Comparison of ENCODE assay signal across 17 cellular contexts in genomic region chr2:97726311-97727064, GRCh38. TPM values are rescaled to one million over a fixed set of nuclear protein-coding genes. Genes with fewer than 3 reads are reported as not detected.
DNase-seq lines count a peak whose midpoint lies in the region; ATAC-seq, FAIRE-seq and TF ChIP-seq lines count a peak whose summit lies in the region.
"Had no signal": no experiment of that assay in that cellular context is flagged by ENCODE, and none has a peak within 500 bp of the region (broad histone marks: within the 10 kb centered on the region; RNA-seq: fewer than 3 reads in every experiment).

No MANE protein-coding gene starts in this region.

- WGBS in HepG2 (ENCODE audit: low lambda C conversion rate), result 28% methylated on average over 4 of the region's 4 CpGs

- peaks cover 87% of the 10 kb centered on the region for H3K4me1 Mint-ChIP-seq in central memory CD8-positive, alpha-beta T cell
- H3K4me1 Mint-ChIP-seq: B cell had no signal

- in situ Hi-C loops in HepG2 (cut with HindIII; ENCODE audit: extremely low pct_ligation_motif_present, low pct_unique_long_range_greater_than_20kb), result no loop called here
- in situ Hi-C loops in GM13976 (cut with MboI; ENCODE audit: low sequenced_read_pairs, unreplicated experiment), result no loop called here

- no peak for ATAC-seq in central memory CD8-positive, alpha-beta T cell (replicated peaks; ENCODE audit: extremely low read depth, poor library complexity, severe bottlenecking)
- ATAC-seq in HepG2 (no peak), HG02571 (IDR thresholded peaks at IDR 0.05; ENCODE audit: unreplicated experiment) (no peak)
- ATAC-seq: mucosa of descending colon had no signal

- peak; percentile 21 for FAIRE-seq in HepG2 (lab: Jason Lieb, UNC)
- FAIRE-seq: colon had no signal

- TF ChIP-seq EP300 in HepG2 (IDR thresholded peaks at IDR 0.05; ENCODE audit: low read depth in 2 of 2, low read length in 2 of 2) (no peak), HepG2 (CRISPR knock-in tag; IDR thresholded peaks at IDR 0.05; ENCODE audit: borderline replicate concordance) (no peak)

- H3K9ac ChIP-seq in BLaER1, result peak overlapping the region; percentile 78
- no peak overlapping the region for H3K9ac ChIP-seq in HepG2 (ENCODE audit: insufficient read depth, low read depth, low read length)

- no peak for TF ChIP-seq POLR2A in HepG2 (IDR thresholded peaks at IDR 0.05; ENCODE audit: insufficient read depth in 1 of 2, low read depth in 2 of 2, low read length in 2 of 2)

- H3K4me1 ChIP-seq in BLaER1 (peaks cover 100% of the 10 kb centered on the region), HepG2 (ENCODE audit: insufficient read depth, low read length) (no peaks in the 10 kb centered on the region)

- H3K4me2 ChIP-seq in BLaER1 (peak overlapping the region; percentile 92), HepG2 (ENCODE audit: low read depth, low read length) (no peak overlapping the region)
- H3K4me2 ChIP-seq: PC-9 had no signal

- DNase-seq in GM04504 (ENCODE audit: low read depth) (peak; percentile 48), HepG2 (ENCODE audit: low spot score) (no peak), GM13976 (ENCODE audit: low spot score) (no peak), NCI-H2029 (lab: John Stamatoyannopoulos, UW) (no peak), NCI-H2171 (lab: John Stamatoyannopoulos, UW) (no peak)
- no peak for DNase-seq in central memory CD8-positive, alpha-beta T cell (ENCODE audit: low spot score in 2 of 2)
- DNase-seq: activated CD4-positive, alpha-beta T cell treated with anti-CD3 and anti-CD28 coated beads, Interleukin-2, amount 50 U/mL, for 1 hour; DND-41; H7; mucosa of descending colon; NCI-H446 treated with DMSO at 0.1 percent for 48 hours; PC-9; T-helper 2 cell had no signal

- no peaks in the 10 kb centered on the region for H3K9me3 Mint-ChIP-seq in central memory CD8-positive, alpha-beta T cell

- H3K27ac ChIP-seq in BLaER1, result peak overlapping the region; percentile 99
- H3K27ac ChIP-seq in HepG2 (ENCODE audit: extremely low read length, insufficient read depth, low read length), result no peak overlapping the region
- H3K27ac ChIP-seq: PC-9 had no signal

- peak overlapping the region; percentile 74 for H3K27ac Mint-ChIP-seq in central memory CD8-positive, alpha-beta T cell (ENCODE audit: low read depth)
- H3K27ac Mint-ChIP-seq: B cell had no signal

- POLR2A ChIA-PET in HepG2 (lab: Yijun Ruan, JAX), result no interaction called here

- H3K4me3 Mint-ChIP-seq in central memory CD8-positive, alpha-beta T cell, result peak overlapping the region; percentile 54
- H3K4me3 Mint-ChIP-seq: B cell had no signal

- H3K79me2 ChIP-seq in HepG2 (ENCODE audit: insufficient read depth, low read length), result no peaks in the 10 kb centered on the region

- H3K36me3 ChIP-seq in BLaER1 (peaks cover 62% of the 10 kb centered on the region), HepG2 (replicated peaks in 1 of 2; ENCODE audit: control insufficient read depth in 1 of 2, insufficient read depth in 2 of 2, low read length in 2 of 2) (no peaks in the 10 kb centered on the region)

- BruUV-seq in HepG2 (replicated peaks; lab: Mats Ljungman, UMichigan), result no TSS peak

- H3K27me3 Mint-ChIP-seq in central memory CD8-positive, alpha-beta T cell, result no peaks in the 10 kb centered on the region
- H3K27me3 Mint-ChIP-seq: B cell had no signal

- no peaks in the 10 kb centered on the region for H3K27me3 ChIP-seq in BLaER1
- peaks cover 0 to 4% of the 10 kb centered on the region in 2 experiments; a peak in 2 of 5 replicates for H3K27me3 ChIP-seq in HepG2 (ENCODE audit: control insufficient read depth in 1 of 2, insufficient read depth in 2 of 2, low read length in 2 of 2)

- intact Hi-C loops in HepG2 (cut with micrococcal nuclease; ENCODE audit: unreplicated experiment), result no loop called here

- H4K20me1 ChIP-seq in BLaER1 (peaks cover 1% of the 10 kb centered on the region; the same call in 1 of the 2 replicates), HepG2 (ENCODE audit: insufficient read depth, low read length) (no peaks in the 10 kb centered on the region)

- no peak overlapping the region for H2AFZ ChIP-seq in HepG2 (ENCODE audit: low read length)
- H2AFZ ChIP-seq: PC-9 had no signal

- H3K4me3 ChIP-seq in BLaER1 (peak overlapping the region; percentile 45), HepG2 (replicated peaks in 1 of 3; ENCODE audit: insufficient read depth in 1 of 3, low read depth in 2 of 3, low read length in 3 of 3) (no peak overlapping the region)
- H3K4me3 ChIP-seq: mucosa of descending colon, PC-9 had no signal

- CTCF ChIA-PET in HepG2 (lab: Yijun Ruan, JAX; ENCODE audit: low intra/inter-chr PET ratio, low total read pairs), result no interaction called here

- no peak for TF ChIP-seq CTCF in HepG2 (CRISPR knock-in tag; IDR thresholded peaks at IDR 0.05)
- TF ChIP-seq CTCF in GM13976 (IDR thresholded peaks at IDR 0.05; ENCODE audit: borderline replicate concordance, control extremely low read depth, extremely low read depth, insufficient read depth, missing control alignments), result no peak

- no peak for TF ChIP-seq RAD21 in HepG2 (CRISPR knock-in tag; IDR thresholded peaks at IDR 0.05)

- H3K36me3 Mint-ChIP-seq in central memory CD8-positive, alpha-beta T cell (ENCODE audit: insufficient read depth), result peaks cover 72% of the 10 kb centered on the region

- H3K9me3 ChIP-seq in BLaER1 (peaks cover 13% of the 10 kb centered on the region), HepG2 (ENCODE audit: low read length) (peaks cover 10% of the 10 kb centered on the region; the same call in 1 of the 2 replicates)

TF ChIP-seq in HepG2, 621 proteins besides CTCF, POLR2A, EP300 and RAD21 (continues in another document):
- TF ChIP-seq RBAK (CRISPR knock-in tag; IDR thresholded peaks at IDR 0.05), result peak; percentile 92
- TF ChIP-seq AKAP8 (CRISPR knock-in tag; IDR thresholded peaks at IDR 0.05), result no peak
- TF ChIP-seq SMARCE1 (IDR thresholded peaks at IDR 0.05; ENCODE audit: borderline replicate concordance), result no peak
- TF ChIP-seq ZNF577 (CRISPR knock-in tag; IDR thresholded peaks at IDR 0.05; ENCODE audit: borderline replicate concordance, low read depth), result no peak
- TF ChIP-seq DRAP1 (CRISPR knock-in tag; IDR thresholded peaks at IDR 0.05), result no peak
- TF ChIP-seq POGZ (CRISPR knock-in tag; IDR thresholded peaks at IDR 0.05), result no peak

RNA-seq across cellular contexts. Expression of gene ZAP70, which starts 13.1 kb away (rescaled TPM):
- total RNA-seq in HepG2 (2016; rRNA removed; fragmentation: Illumina TruSeq; extraction: Trizol), result 0.18 and 0.51 TPM in 2 replicates
- not detected in 2 replicates for total RNA-seq in HepG2 (2016; cell fraction: cytosol; rRNA removed; fragmentation: Illumina TruSeq; extraction: Trizol; ENCODE audit: low read depth)
- total RNA-seq in HepG2 (2016; cell fraction: insoluble cytoplasmic fraction; rRNA removed; fragmentation: Illumina TruSeq; extraction: Trizol), result 0.24 and 0.43 TPM in 2 replicates
- total RNA-seq in HepG2 (2016; cell fraction: membrane; rRNA removed; fragmentation: Illumina TruSeq; extraction: Trizol), result not detected in 2 replicates
- 0.28 and 0.31 TPM in 2 replicates for total RNA-seq in HepG2 (2016; cell fraction: nucleus; rRNA removed; fragmentation: Illumina TruSeq; extraction: Trizol)
- 4.0 and 7.1 TPM in 2 replicates for polyA plus RNA-seq in HepG2 (2011; rRNA removed)
- polyA plus RNA-seq in HepG2 (2011; cell fraction: cytosol; rRNA removed), result 2.5 and 3.2 TPM in 2 replicates
- 64.9 and 67.7 TPM in 2 replicates for polyA plus RNA-seq in HepG2 (2011; cell fraction: nucleus; rRNA removed)
- polyA plus RNA-seq in HepG2 (2012), result 2.2 and 3.6 TPM in 2 replicates
- polyA plus RNA-seq in HepG2 (2016; cell fraction: cytosol; fragmentation: Illumina TruSeq; extraction: Trizol; ENCODE audit: low read depth), result not detected in 2 replicates
- 0.27 and 0.57 TPM in 2 replicates for polyA plus RNA-seq in HepG2 (2016; cell fraction: insoluble cytoplasmic fraction; fragmentation: Illumina TruSeq; extraction: Trizol; ENCODE audit: low read depth)
- polyA plus RNA-seq in HepG2 (2016; cell fraction: membrane; fragmentation: Illumina TruSeq; extraction: Trizol; ENCODE audit: low read depth), result not detected in 2 replicates
- polyA plus RNA-seq in HepG2 (2016; cell fraction: nucleus; fragmentation: Illumina TruSeq; extraction: Trizol; ENCODE audit: insufficient read depth, low read depth), result 1.00 and 1.1 TPM in 2 replicates
- polyA minus RNA-seq in HepG2 (2011; rRNA and poly(A)+ RNA removed; ENCODE audit: low replicate concordance), result 5.3 TPM in 1 of 2 replicates, not detected in the other
- 1.5 and 1.6 TPM in 2 replicates for polyA minus RNA-seq in HepG2 (2011; cell fraction: cytosol; rRNA and poly(A)+ RNA removed)
- 5.0 and 5.6 TPM in 2 replicates for polyA minus RNA-seq in HepG2 (2011; cell fraction: nucleus; rRNA and poly(A)+ RNA removed)
- total RNA-seq: PC-9 had no signal

RNA-seq across cellular contexts. Expression of gene C2orf92, which starts 57.0 kb away (rescaled TPM):
- 1.5 and 4.9 TPM in 2 replicates for total RNA-seq in HepG2 (2016; rRNA removed; fragmentation: Illumina TruSeq; extraction: Trizol)
- total RNA-seq in HepG2 (2016; cell fraction: cytosol; rRNA removed; fragmentation: Illumina TruSeq; extraction: Trizol; ENCODE audit: low read depth), result 1.7 and 3.6 TPM in 2 replicates
- 1.2 and 6.7 TPM in 2 replicates for total RNA-seq in HepG2 (2016; cell fraction: insoluble cytoplasmic fraction; rRNA removed; fragmentation: Illumina TruSeq; extraction: Trizol)
- 2.5 and 2.8 TPM in 2 replicates for total RNA-seq in HepG2 (2016; cell fraction: membrane; rRNA removed; fragmentation: Illumina TruSeq; extraction: Trizol)
- 9.5 and 13.0 TPM in 2 replicates for total RNA-seq in HepG2 (2016; cell fraction: nucleus; rRNA removed; fragmentation: Illumina TruSeq; extraction: Trizol)
- polyA plus RNA-seq in HepG2 (2011; rRNA removed), result 5.0 and 9.4 TPM in 2 replicates
- polyA plus RNA-seq in HepG2 (2011; cell fraction: cytosol; rRNA removed), result 0.79 and 0.97 TPM in 2 replicates
- 23.3 and 26.6 TPM in 2 replicates for polyA plus RNA-seq in HepG2 (2011; cell fraction: nucleus; rRNA removed)
- polyA plus RNA-seq in HepG2 (2012), result 4.1 TPM in 2 replicates
- polyA plus RNA-seq in HepG2 (2016; cell fraction: cytosol; fragmentation: Illumina TruSeq; extraction: Trizol; ENCODE audit: low read depth), result 1.4 and 1.6 TPM in 2 replicates
- 0.93 and 1.3 TPM in 2 replicates for polyA plus RNA-seq in HepG2 (2016; cell fraction: insoluble cytoplasmic fraction; fragmentation: Illumina TruSeq; extraction: Trizol; ENCODE audit: low read depth)
- polyA plus RNA-seq in HepG2 (2016; cell fraction: membrane; fragmentation: Illumina TruSeq; extraction: Trizol; ENCODE audit: low read depth), result 1.4 and 2.0 TPM in 2 replicates
- 22.0 and 25.3 TPM in 2 replicates for polyA plus RNA-seq in HepG2 (2016; cell fraction: nucleus; fragmentation: Illumina TruSeq; extraction: Trizol; ENCODE audit: insufficient read depth, low read depth)
- polyA minus RNA-seq in HepG2 (2011; rRNA and poly(A)+ RNA removed; ENCODE audit: low replicate concordance), result 3.2 and 12.3 TPM in 2 replicates
- polyA minus RNA-seq in HepG2 (2011; cell fraction: cytosol; rRNA and poly(A)+ RNA removed), result 0.62 and 0.89 TPM in 2 replicates
- 23.7 and 26.4 TPM in 2 replicates for polyA minus RNA-seq in HepG2 (2011; cell fraction: nucleus; rRNA and poly(A)+ RNA removed)
